ENCODE assay signal across 17 cellular contexts in genomic region chr9:136645343-136645902, GRCh38. TPM values are rescaled to one million over a fixed set of nuclear protein-coding genes. Genes with fewer than 3 reads are reported as not detected.
DNase-seq lines count a peak whose midpoint lies in the region; ATAC-seq, FAIRE-seq and TF ChIP-seq lines count a peak whose summit lies in the region.
"Had no signal": no experiment of that assay in that cellular context is flagged by ENCODE, and none has a peak within 500 bp of the region (broad histone marks: within the 10 kb centered on the region; RNA-seq: fewer than 3 reads in every experiment).

No MANE protein-coding gene starts in this region.

- WGBS in GM12878 (ENCODE audit: insufficient coverage, insufficient replicate concordance, low lambda C conversion rate, missing lambda C conversion rate), result 49% methylated on average over 17 of the region's 18 CpGs
- WGBS in testis, 2 donors, result 73 to 76% methylated on average over 8 to 16 of the region's 18 CpGs

- TF ChIP-seq CTCF in GM12878 (IDR thresholded peaks at IDR 0.05 in 2 of 3, conservative IDR thresholded peaks at IDR 0.05 in 1 of 3; ENCODE audit: control insufficient read depth in 2 of 3, extremely low read depth in 1 of 3, insufficient read depth in 1 of 3, low read depth in 3 of 3, low read length in 3 of 3) (no peak), left lung (IDR thresholded peaks at IDR 0.05) (no peak), gastrocnemius medialis (IDR thresholded peaks at IDR 0.05 in 4 of 5, conservative IDR thresholded peaks at IDR 0.05 in 1 of 5) (no peak), testis (IDR thresholded peaks at IDR 0.05) (no peak)

- intact Hi-C loops in GM12878 (cut with micrococcal nuclease; ENCODE audit: unreplicated experiment), result no loop called here
- intact Hi-C loops in left lung (cut with DNase I), result no loop called here
- intact Hi-C loops in gastrocnemius medialis (cut with DNase I; ENCODE audit: low total_unique reads), result no loop called here
- intact Hi-C loops in testis (cut with DNase I; ENCODE audit: low total_unique reads), result no loop called here

- DNase-seq in CD1c-positive myeloid dendritic cell (ENCODE audit: extremely low spot score) (peak; percentile 16), GM12878 (ENCODE audit: low read depth, low spot score) (no peak), left lung (no peak), gastrocnemius medialis (no peak), SKM-1 (lab: John Stamatoyannopoulos, UW; ENCODE audit: unreplicated experiment) (no peak), testis (no peak)
- no peak for DNase-seq in stimulated activated CD4-positive, alpha-beta T cell treated with anti-CD3 and anti-CD28 coated beads, Interleukin-4, amount 100 ng/mL, for 4 hours
- DNase-seq: activated CD4-positive, alpha-beta T cell treated with anti-CD3 and anti-CD28 coated beads, Interleukin-2, amount 50 U/mL, for 4 hours; effector CD4-positive, alpha-beta T cell; H7; immature natural killer cell; NCI-H1092 treated with DMSO at 0.1 percent for 48 hours; NCI-H2171; SIG-M5; T1000 had no signal

- no peak for FAIRE-seq in GM12878 (lab: Jason Lieb, UNC)

- in situ Hi-C loops in GM12878 (cut with MboI), result no loop called here
- in situ Hi-C loops in gastrocnemius medialis (cut with MboI; ENCODE audit: low sequenced_read_pairs in 4 of 4), result loop anchor here in 1 of 4 donors (25.0 kb wide), 1 partner anchor 158 kb away; the partner anchor contains the start of gene SEC16A

- RAD21 ChIA-PET in GM12878 (lab: Charles Lee; ENCODE audit: unreplicated experiment), result interaction anchor here (1.8 to 2.0 kb wide), 2 partner anchors 157 to 161 kb away, joined by 5 to 6 read pairs; no protein-coding TSS in a partner anchor

- TF ChIP-seq POLR2A in GM12878 (IDR thresholded peaks at IDR 0.05; ENCODE audit: low read depth, low read length) (no peak), gastrocnemius medialis (IDR thresholded peaks at IDR 0.05) (peak in 1 of 2 donors; percentile 4), testis (IDR thresholded peaks at IDR 0.05) (no peak)

- TF ChIP-seq RAD21 in GM12878 (IDR thresholded peaks at IDR 0.05; ENCODE audit: insufficient read depth, low read depth, low read length), result no peak

- H3K9me3 ChIP-seq in GM12878 (replicated peaks; ENCODE audit: control insufficient read depth, insufficient read depth, low read length) (no peaks in the 10 kb centered on the region), left lung (no peaks in the 10 kb centered on the region), gastrocnemius medialis (no peaks in the 10 kb centered on the region), testis (no peaks in the 10 kb centered on the region)
- H3K9me3 ChIP-seq: prostate gland had no signal

- SMC1A ChIA-PET in GM12878 (lab: Charles Lee; ENCODE audit: uncharacterized antibody, unreplicated experiment), result interaction anchor here (0.6 to 1.3 kb wide), 2 partner anchors 125 to 156 kb away, joined by 3 to 5 read pairs; no protein-coding TSS in a partner anchor

- no peaks in the 10 kb centered on the region for H3K36me3 ChIP-seq in GM12878 (ENCODE audit: control insufficient read depth in 2 of 2, insufficient read depth in 2 of 2, low read length in 1 of 2)
- H3K36me3 ChIP-seq in left lung, result no peaks in the 10 kb centered on the region
- no peaks in the 10 kb centered on the region for H3K36me3 ChIP-seq in gastrocnemius medialis
- H3K36me3 ChIP-seq in testis (ENCODE audit: low read depth, missing control alignments), result no peaks in the 10 kb centered on the region
- H3K36me3 ChIP-seq: prostate gland had no signal

- H3K9ac ChIP-seq in GM12878 (ENCODE audit: control insufficient read depth, insufficient read depth, low read length), result no peak overlapping the region

- 0 out of 2 replicates have a peak overlapping the region, but pooled peaks have one; percentile 38 for H3K4me2 ChIP-seq in GM12878 (ENCODE audit: control insufficient read depth, insufficient read depth)

- no peaks in the 10 kb centered on the region for H4K20me1 ChIP-seq in GM12878 (ENCODE audit: control insufficient read depth, insufficient read depth)

- peaks cover 0 to 5% of the 10 kb centered on the region in 2 experiments; a peak in 3 of 4 replicates for H3K27me3 ChIP-seq in GM12878 (replicated peaks in 1 of 2; ENCODE audit: control insufficient read depth in 2 of 2, insufficient read depth in 2 of 2, low read length in 1 of 2)
- peaks cover 0 to 69% of the 10 kb centered on the region in 2 donors for H3K27me3 ChIP-seq in left lung
- peaks cover 0 to 4% (median 0%) of the 10 kb centered on the region in 3 donors for H3K27me3 ChIP-seq in gastrocnemius medialis
- no peaks in the 10 kb centered on the region for H3K27me3 ChIP-seq in testis

- CTCF ChIA-PET in GM12878 (lab: Yijun Ruan, JAX), result interaction anchor here (1.1 to 2.5 kb wide), 7 partner anchors 27 to 160 kb away, joined by 3 to 16 read pairs (median 4); partner anchors contain the start of gene AGPAT2

- BruUV-seq in GM12878 (replicated peaks; lab: Mats Ljungman, UMichigan), result no TSS peak

- ATAC-seq in GM12878 (no peak), left lung (no peak), gastrocnemius medialis (no peak), GM21717 (IDR thresholded peaks at IDR 0.05; ENCODE audit: unreplicated experiment) (no peak)

- POLR2A ChIA-PET in GM12878 (lab: Charles Lee), result interaction anchor here (1.2 to 1.4 kb wide), 2 partner anchors 106 to 207 kb away, joined by 3 to 4 read pairs; no protein-coding TSS in a partner anchor

- H3K27ac ChIP-seq in GM12878 (ENCODE audit: control insufficient read depth, insufficient read depth), result no peak overlapping the region
- peak overlapping the region; percentile 83 to 89 for H3K27ac ChIP-seq in left lung
- H3K27ac ChIP-seq in gastrocnemius medialis, result peak overlapping the region; percentile 50 to 81 (median 78)
- peak overlapping the region in 1 of 2 donors; percentile 56 for H3K27ac ChIP-seq in testis
- H3K27ac ChIP-seq: prostate gland had no signal

- no peak for TF ChIP-seq EP300 in GM12878 (IDR thresholded peaks at IDR 0.05; ENCODE audit: borderline replicate concordance in 1 of 2, control insufficient read depth in 1 of 2, low read depth in 2 of 2, low read length in 2 of 2)

- no peak overlapping the region for H3K4me3 ChIP-seq in GM12878
- peak overlapping the region in 1 of 2 donors; percentile 28 for H3K4me3 ChIP-seq in left lung
- H3K4me3 ChIP-seq in gastrocnemius medialis, result peak overlapping the region; percentile 13 to 51 (median 46)
- no peak overlapping the region for H3K4me3 ChIP-seq in testis
- H3K4me3 ChIP-seq: prostate gland had no signal

- H3K79me2 ChIP-seq in GM12878 (ENCODE audit: control insufficient read depth, insufficient read depth, low read length), result no peaks in the 10 kb centered on the region

- H3K4me1 ChIP-seq in GM12878 (ENCODE audit: control insufficient read depth, insufficient read depth, low read length) (peaks cover 12% of the 10 kb centered on the region), left lung (peaks cover 8 to 76% of the 10 kb centered on the region in 2 donors), gastrocnemius medialis (peaks cover 0 to 9% of the 10 kb centered on the region in 2 donors), testis (peaks cover 20% of the 10 kb centered on the region)
- H3K4me1 ChIP-seq: prostate gland had no signal

- H2AFZ ChIP-seq in GM12878 (ENCODE audit: control insufficient read depth, low read depth, low read length), result peak overlapping the region; percentile 34; the same call in 1 of the 2 replicates

RNA-seq across cellular contexts. Expression of gene EGFL7, which starts 17.3 kb away (rescaled TPM):
- total RNA-seq in GM12878 (2013; cell fraction: nucleolus; rRNA removed), result not detected in 2 replicates
- total RNA-seq in GM12878 (2014; rRNA removed) (0.06 and 0.16 TPM in 2 replicates), GM12878 (2014; rRNA removed; fragmentation: Illumina TruSeq; extraction: Trizol) (not detected in 2 replicates), GM12878 (2021) (0.46 and 0.64 TPM in 2 replicates), left lung (100 to 1,000 TPM; 105 to 165 TPM), gastrocnemius medialis (10 to 100 TPM; 37.4 to 74.7 (median 49.0) TPM), testis (100 to 1,000 TPM; 101 to 106 TPM)
- polyA plus RNA-seq in GM12878 (2011; ENCODE audit: low read depth), result not detected
- polyA plus RNA-seq in GM12878 (2011; rRNA removed) (0.06 and 0.11 TPM in 2 replicates), GM12878 (2014; fragmentation: Illumina TruSeq; extraction: Trizol) (not detected in 2 replicates), GM12878 (2014; fragmentation: Nextera tagmentation; extraction: Ambion mirVana) (not detected), GM12878 (2014; rRNA removed) (0.27 TPM in 1 of 2 replicates, not detected in the other), GM12878 (2016; fragmentation: Nextera tagmentation; extraction: Ambion mirVana) (under 1 TPM in 1 of 2 experiments, not detected in 1; 0.19 TPM), testis (ENCODE audit: insufficient read depth, low read depth, low replicate concordance) (68.5 TPM)
- 0.20 and 0.30 TPM in 2 replicates for polyA plus RNA-seq in GM12878 (2011; cell fraction: cytosol; rRNA removed)
- 0.41 and 0.51 TPM in 2 replicates for polyA plus RNA-seq in GM12878 (2011; cell fraction: nucleus; rRNA removed)
- polyA plus RNA-seq in GM12878 (2012), result 0.16 and 0.39 TPM in 2 replicates
- polyA minus RNA-seq in GM12878 (2011; rRNA and poly(A)+ RNA removed), result 0.36 TPM in 1 of 2 replicates, not detected in the other
- 0.94 and 1.2 TPM in 2 replicates for polyA minus RNA-seq in GM12878 (2011; cell fraction: cytosol; rRNA and poly(A)+ RNA removed)
- polyA minus RNA-seq in GM12878 (2011; cell fraction: nucleus; rRNA and poly(A)+ RNA removed), result 0.96 TPM in 1 of 2 replicates, not detected in the other

RNA-seq across cellular contexts. Expression of gene AGPAT2, which starts 41.8 kb away (rescaled TPM):
- 16.2 and 18.7 TPM in 2 replicates for total RNA-seq in GM12878 (2013; cell fraction: nucleolus; rRNA removed)
- total RNA-seq in GM12878 (2014; rRNA removed) (16.2 and 18.9 TPM in 2 replicates), GM12878 (2014; rRNA removed; fragmentation: Illumina TruSeq; extraction: Trizol) (6.8 and 7.1 TPM in 2 replicates), GM12878 (2021) (22.5 TPM in 2 replicates), left lung (100 to 1,000 TPM; 127 to 170 TPM), gastrocnemius medialis (10 to 100 TPM; 19.0 to 77.4 (median 36.0) TPM), testis (10 to 100 TPM; 46.6 to 52.7 TPM)
- polyA plus RNA-seq in GM12878 (2011; ENCODE audit: low read depth), result 3.2 TPM
- polyA plus RNA-seq in GM12878 (2011; rRNA removed) (6.5 and 17.5 TPM in 2 replicates), GM12878 (2014; fragmentation: Illumina TruSeq; extraction: Trizol) (0.92 and 6.0 TPM in 2 replicates), GM12878 (2014; fragmentation: Nextera tagmentation; extraction: Ambion mirVana) (under 1 TPM; 0.10 to 0.47 TPM), GM12878 (2014; rRNA removed) (25.4 and 28.5 TPM in 2 replicates), GM12878 (2016; fragmentation: Nextera tagmentation; extraction: Ambion mirVana) (10 to 100 TPM; 19.5 to 23.7 TPM), testis (ENCODE audit: insufficient read depth, low read depth, low replicate concordance) (34.2 TPM)
- polyA plus RNA-seq in GM12878 (2011; cell fraction: cytosol; rRNA removed), result 26.4 and 33.7 TPM in 2 replicates
- polyA plus RNA-seq in GM12878 (2011; cell fraction: nucleus; rRNA removed), result 27.6 and 27.8 TPM in 2 replicates
- polyA plus RNA-seq in GM12878 (2012), result 13.6 and 14.9 TPM in 2 replicates
- 11.4 and 17.3 TPM in 2 replicates for polyA minus RNA-seq in GM12878 (2011; rRNA and poly(A)+ RNA removed)
- 7.8 and 9.6 TPM in 2 replicates for polyA minus RNA-seq in GM12878 (2011; cell fraction: cytosol; rRNA and poly(A)+ RNA removed)
- 7.3 and 8.8 TPM in 2 replicates for polyA minus RNA-seq in GM12878 (2011; cell fraction: nucleus; rRNA and poly(A)+ RNA removed)

Comparison
In these comparisons a context has a peak if more than half of its experiments do, and no peak if none do; other contexts are left out.
1. H3K4me3 ChIP-seq: peak in gastrocnemius medialis (4 of 4); none in GM12878 (single experiment) and testis (0 of 2).
2. RNA of gene EGFL7, which starts 17.3 kb away (total RNA-seq): 105 to 165 TPM in left lung, 101 to 106 TPM in testis and 37.4 to 74.7 TPM in gastrocnemius medialis; 0.06 to 0.64 TPM in GM12878; every median in the first group is over 10 times any median in the second.